In genomic region chr7:141550694-141551079, GRCh38 we compare ENCODE assay signal across 2 cellular contexts.
TF ChIP-seq lines count a peak whose summit lies in the region.

No MANE protein-coding gene starts in this region.

TF ChIP-seq in GM23338, 12 proteins besides CTCF, POLR2A, EP300 and RAD21 (continued from another document):
- TF ChIP-seq ZNF462 (CRISPR knock-in tag; IDR thresholded peaks at IDR 0.05) (no peak), EZH2 (IDR thresholded peaks at IDR 0.05; ENCODE audit: low read depth, unreplicated experiment) (no peak), REST (IDR thresholded peaks at IDR 0.05; ENCODE audit: unreplicated experiment) (no peak), POLR2AphosphoS5 (IDR thresholded peaks at IDR 0.05; ENCODE audit: low read depth) (no peak), STAT1 (IDR thresholded peaks at IDR 0.05; ENCODE audit: unreplicated experiment) (no peak), ZNF114 (CRISPR knock-in tag; IDR thresholded peaks at IDR 0.05) (no peak)
TF ChIP-seq in GM23338: peak in this region for 0.

TF ChIP-seq in SK-N-SH treated with all-trans-retinoic acid at 6 μM for 48 hours, 23 proteins besides CTCF, POLR2A, EP300 and RAD21 (continued from another document):
- TF ChIP-seq PATZ1 (CRISPR knock-in tag; IDR thresholded peaks at IDR 0.05; ENCODE audit: borderline replicate concordance), result no peak
- TF ChIP-seq ZNF8 (CRISPR knock-in tag; IDR thresholded peaks at IDR 0.05), result no peak
- no peak for TF ChIP-seq TCF4 (CRISPR knock-in tag; IDR thresholded peaks at IDR 0.05; ENCODE audit: borderline replicate concordance)
- TF ChIP-seq PPARA (CRISPR knock-in tag; IDR thresholded peaks at IDR 0.05; ENCODE audit: borderline replicate concordance), result no peak
- no peak for TF ChIP-seq CREB5 (CRISPR knock-in tag; IDR thresholded peaks at IDR 0.05; ENCODE audit: low read depth)
- TF ChIP-seq ZFP30 (CRISPR knock-in tag; IDR thresholded peaks at IDR 0.05), result no peak
- TF ChIP-seq OSR1 (CRISPR knock-in tag; IDR thresholded peaks at IDR 0.05), result no peak
- no peak for TF ChIP-seq CSDC2 (CRISPR knock-in tag; IDR thresholded peaks at IDR 0.05)
TF ChIP-seq in SK-N-SH treated with all-trans-retinoic acid at 6 μM for 48 hours: peak in this region for 0.
